In genomic region chr9:135885100-135885853, GRCh38 we compare ENCODE assay signal across 12 cellular contexts. TPM values are rescaled to one million over a fixed set of nuclear protein-coding genes. Genes with fewer than 3 reads are reported as not detected.
DNase-seq lines count a peak whose midpoint lies in the region; ATAC-seq and TF ChIP-seq lines count a peak whose summit lies in the region.
"Had no signal": no experiment of that assay in that cellular context is flagged by ENCODE, and none has a peak within 500 bp of the region (broad histone marks: within the 10 kb centered on the region; RNA-seq: fewer than 3 reads in every experiment).

No MANE protein-coding gene starts in this region.

- ATAC-seq in GM21367 (IDR thresholded peaks at IDR 0.05; ENCODE audit: unreplicated experiment) = no peak

- peaks cover 86% of the 10 kb centered on the region for H3K4me1 Mint-ChIP-seq in dendritic cell treated with granulocyte-macrophage colony-stimulating factor and Interleukin-4, amounts not matched to agents 40 ng/mL and 50 ng/mL, for 4 days (ENCODE audit: low read depth)
- H3K4me1 Mint-ChIP-seq in osteocyte (ENCODE audit: unreplicated experiment) = peaks cover 44% of the 10 kb centered on the region

- DNase-seq in NCI-H1436 (lab: John Stamatoyannopoulos, UW) (peak; percentile 66), NCI-H1436 treated with DMSO at 0.1 percent for 48 hours (lab: John Stamatoyannopoulos, UW) (no peak), MV-4-11 (lab: John Stamatoyannopoulos, UW) (peak; percentile 41), osteocyte (ENCODE audit: extremely low spot score, unreplicated experiment) (no peak), LoVo (ENCODE audit: low spot score) (no peak), T1000 (lab: John Stamatoyannopoulos, UW) (no peak)
- DNase-seq: 8988T, GDM1, GOT3, T-helper 1 cell had no signal

- no peaks in the 10 kb centered on the region for H3K27me3 Mint-ChIP-seq in dendritic cell treated with granulocyte-macrophage colony-stimulating factor and Interleukin-4, amounts not matched to agents 40 ng/mL and 50 ng/mL, for 4 days
- no peaks in the 10 kb centered on the region for H3K27me3 Mint-ChIP-seq in osteocyte (ENCODE audit: unreplicated experiment)

- intact Hi-C loops in dendritic cell treated with granulocyte-macrophage colony-stimulating factor and Interleukin-4, amounts not matched to agents 40 ng/mL and 50 ng/mL, for 4 days (cut with micrococcal nuclease) = no loop called here

- peak overlapping the region; percentile 91 for H3K27ac Mint-ChIP-seq in dendritic cell treated with granulocyte-macrophage colony-stimulating factor and Interleukin-4, amounts not matched to agents 40 ng/mL and 50 ng/mL, for 4 days
- H3K27ac Mint-ChIP-seq in osteocyte (ENCODE audit: unreplicated experiment) = peak overlapping the region; percentile 59

- peaks cover 27% of the 10 kb centered on the region for H3K36me3 Mint-ChIP-seq in dendritic cell treated with granulocyte-macrophage colony-stimulating factor and Interleukin-4, amounts not matched to agents 40 ng/mL and 50 ng/mL, for 4 days (ENCODE audit: low read depth)
- peaks cover 3% of the 10 kb centered on the region for H3K36me3 Mint-ChIP-seq in osteocyte (ENCODE audit: unreplicated experiment)

- no peaks in the 10 kb centered on the region for H3K9me3 Mint-ChIP-seq in dendritic cell treated with granulocyte-macrophage colony-stimulating factor and Interleukin-4, amounts not matched to agents 40 ng/mL and 50 ng/mL, for 4 days
- H3K9me3 Mint-ChIP-seq in osteocyte (ENCODE audit: unreplicated experiment) = no peaks in the 10 kb centered on the region

- no peak overlapping the region for H3K4me3 Mint-ChIP-seq in dendritic cell treated with granulocyte-macrophage colony-stimulating factor and Interleukin-4, amounts not matched to agents 40 ng/mL and 50 ng/mL, for 4 days
- H3K4me3 Mint-ChIP-seq in osteocyte (ENCODE audit: unreplicated experiment) = no peak overlapping the region

- no peak for TF ChIP-seq CTCF in osteocyte (IDR thresholded peaks at IDR 0.05)

RNA-seq across cellular contexts. Expression of gene CAMSAP1, which starts 22.1 kb away (rescaled TPM):
- 34.4 and 37.1 TPM in 2 replicates for total RNA-seq in osteocyte

Comparison
In these comparisons a context has a peak if more than half of its experiments do, and no peak if none do; other contexts are left out.
1. DNase-seq: peak in NCI-H1436 (single experiment) and MV-4-11 (single experiment); none in NCI-H1436 treated with DMSO at 0.1 percent for 48 hours (single experiment), osteocyte (single experiment), LoVo (single experiment) and T1000 (single experiment).